Comparison of ENCODE assay signal across 12 cellular contexts in the genomic region with DNA sequence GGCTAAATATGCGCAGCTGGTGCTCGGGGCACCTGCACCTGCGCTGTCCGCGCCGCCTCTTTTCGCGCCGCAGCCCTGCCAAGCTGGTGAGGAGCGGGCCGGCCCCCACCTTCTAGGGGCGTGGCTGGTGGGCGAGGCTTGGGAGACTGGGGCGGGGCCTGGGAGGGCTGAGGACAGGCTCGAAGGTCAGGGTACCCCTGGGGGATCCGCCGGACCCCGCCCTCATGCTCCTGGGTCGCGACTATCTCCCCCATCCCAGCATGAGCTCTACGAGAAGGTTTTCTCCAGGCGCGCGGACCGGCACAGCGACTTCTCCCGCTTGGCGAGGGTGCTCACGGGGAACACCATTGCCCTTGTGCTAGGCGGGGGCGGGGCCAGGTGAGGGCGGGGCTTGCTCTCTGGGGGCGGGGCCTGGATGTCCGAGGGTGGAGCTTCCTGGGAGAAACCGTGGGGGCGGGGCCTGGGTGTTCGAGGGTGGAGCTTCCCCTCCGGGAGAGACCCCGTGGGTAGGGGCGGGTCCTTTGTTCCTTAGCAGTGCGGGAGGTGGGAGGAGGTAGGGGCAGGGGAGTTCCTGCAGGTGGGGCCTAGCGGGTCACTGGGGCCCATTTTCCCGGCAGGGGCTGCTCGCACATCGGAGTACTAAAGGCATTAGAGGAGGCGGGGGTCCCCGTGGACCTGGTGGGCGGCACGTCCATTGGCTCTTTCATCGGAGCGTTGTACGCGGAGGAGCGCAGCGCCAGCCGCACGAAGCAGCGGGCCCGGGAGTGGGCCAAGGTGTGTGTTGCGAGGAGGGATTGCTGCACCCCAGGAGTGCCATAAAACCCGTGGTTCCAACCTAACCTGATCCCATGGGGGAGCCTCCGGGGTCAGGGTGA. TPM values are rescaled to one million over a fixed set of nuclear protein-coding genes. Genes with fewer than 3 reads are reported as not detected.
A peak's percentile ranks its signal among the peaks of the same experiment; 100 is the strongest.
DNase-seq lines count a peak whose midpoint lies in the region; ATAC-seq, FAIRE-seq and TF ChIP-seq lines count a peak whose summit lies in the region.
"Had no signal": no experiment of that assay in that cellular context is flagged by ENCODE, and none has a peak within 500 bp of the region (broad histone marks: within the 10 kb centered on the region; RNA-seq: fewer than 3 reads in every experiment).

No MANE protein-coding gene starts in this region.

- no peak overlapping the region for H2BK15ac ChIP-seq in H1 (ENCODE audit: low read length)

- TF ChIP-seq CTCF in SK-N-SH (IDR thresholded peaks at IDR 0.05), result no peak
- TF ChIP-seq CTCF in H1 (IDR thresholded peaks at IDR 0.05; ENCODE audit: control extremely low read depth in 1 of 3, insufficient read depth in 1 of 3, low read depth in 1 of 3, low read length in 3 of 3), result no peak
- no peak for TF ChIP-seq CTCF in gastroesophageal sphincter (IDR thresholded peaks at IDR 0.05)

- 96% methylated on average over 35 of the region's 62 CpGs for WGBS in SK-N-SH (ENCODE audit: low lambda C conversion rate)
- 72% methylated on average over 28 of the region's 62 CpGs; no CpG with 5 or more reads in 1 of the 2 experiments for WGBS in H1 (ENCODE audit: extremely low coverage in 1 of 2, insufficient coverage in 1 of 2, insufficient read length in 1 of 2, insufficient replicate concordance in 2 of 2, low coverage in 1 of 2, low lambda C conversion rate in 2 of 2, missing lambda C conversion rate in 1 of 2), 2 experiments
- no CpG with 5 or more reads among the region's 62 CpGs for WGBS in gastroesophageal sphincter (ENCODE audit: low coverage in 1 of 2), 2 donors

- H3K14ac ChIP-seq in H1 (ENCODE audit: insufficient read length), result no peak overlapping the region

- CTCF ChIA-PET in SK-N-SH (lab: Yijun Ruan, JAX) (interaction anchor here (1.2 to 2.7 kb wide), 3 partner anchors 13 to 126 kb away, joined by 3 to 19 read pairs (median 5); partner anchors contain the start of gene TRAPPC5), H1 (lab: Charles Lee; ENCODE audit: partially characterized antibody) (interaction anchor here (0.7 to 1.3 kb wide), 6 partner anchors 11 to 314 kb away, joined by 3 to 5 read pairs (median 4); partner anchors contain the start of gene ZNF358)

- H3K4me2 ChIP-seq in SK-N-SH (no peak overlapping the region), Karpas-422 (ENCODE audit: low read depth, low read length, poor library complexity, severe bottlenecking) (no peak overlapping the region), H1 (ENCODE audit: insufficient read depth in 1 of 2, low read depth in 2 of 2, low read length in 2 of 2) (peak overlapping the region; percentile 47 to 59)

- H3K79me2 ChIP-seq in SK-N-SH (ENCODE audit: insufficient read depth) (no peaks in the 10 kb centered on the region), Karpas-422 (ENCODE audit: low read length) (no peaks in the 10 kb centered on the region), H1 (ENCODE audit: control insufficient read depth in 1 of 2, insufficient read depth in 2 of 2, low read length in 2 of 2) (no peaks in the 10 kb centered on the region)

- H3K27me3 ChIP-seq in SK-N-SH (ENCODE audit: insufficient read depth) (no peaks in the 10 kb centered on the region), Karpas-422 (ENCODE audit: low read length) (no peaks in the 10 kb centered on the region), H1 (replicated peaks in 1 of 4; ENCODE audit: control insufficient read depth in 3 of 4, extremely low read depth in 1 of 4, insufficient read depth in 3 of 4, low read length in 3 of 4) (no peaks in the 10 kb centered on the region), gastroesophageal sphincter (no peaks in the 10 kb centered on the region)

- peak overlapping the region; percentile 87 for H3K18ac ChIP-seq in H1 (ENCODE audit: extremely low read depth, low read length)

- peak overlapping the region; percentile 87 for H4K5ac ChIP-seq in H1 (ENCODE audit: insufficient read length, low read depth, low read length)

- no peaks in the 10 kb centered on the region for H3K79me1 ChIP-seq in H1 (ENCODE audit: low read depth, low read length)

- POLR2A ChIA-PET in SK-N-SH (lab: Yijun Ruan, JAX), result no interaction called here
- POLR2A ChIA-PET in H1 (lab: Charles Lee; ENCODE audit: partially characterized antibody), result interaction anchor here (0.6 to 1.8 kb wide), 10 partner anchors 10 to 74 kb away, joined by 3 to 8 read pairs (median 3); partner anchors contain the start of genes CAMSAP3, PET100, PNPLA6 and XAB2

- no peak overlapping the region for H2AFZ ChIP-seq in SK-N-SH (ENCODE audit: low read depth)
- H2AFZ ChIP-seq in Karpas-422 (ENCODE audit: low read length), result no peak overlapping the region
- no peak overlapping the region for H2AFZ ChIP-seq in H1 (ENCODE audit: low read length)

- DNase-seq in SK-N-SH (peak; percentile 91), Karpas-422 (peak; percentile 60), H1 (ENCODE audit: low read depth in 1 of 2, low spot score in 2 of 2) (peak; percentile 73 to 95), SKM-1 (lab: John Stamatoyannopoulos, UW; ENCODE audit: unreplicated experiment) (no peak)
- peak; percentile 25 to 27 for DNase-seq in stimulated activated CD4-positive, alpha-beta T cell treated with anti-CD3 and anti-CD28 coated beads, Interleukin-15, amount 100 ng/mL, for 48 hours (ENCODE audit: low read depth in 2 of 2)
- no peak for DNase-seq in NK-92 treated with Interleukin-12 subunit alpha and Interleukin-12 subunit beta, amount 100 ng/mL, for 24 hours (lab: John Stamatoyannopoulos, UW)
- DNase-seq: activated gamma-delta T cell, NCI-H1092 treated with DMSO at 0.1 percent for 48 hours had no signal

- H4K20me1 ChIP-seq in SK-N-SH (ENCODE audit: insufficient read depth), result no peaks in the 10 kb centered on the region
- H4K20me1 ChIP-seq in Karpas-422 (ENCODE audit: insufficient read depth, low read depth, low read length), result no peaks in the 10 kb centered on the region
- peaks cover 0 to 10% of the 10 kb centered on the region in 2 experiments for H4K20me1 ChIP-seq in H1 (replicated peaks in 1 of 2; ENCODE audit: control insufficient read depth in 1 of 2, insufficient read depth in 2 of 2, low read length in 2 of 2)

- no peaks in the 10 kb centered on the region for H3F3A ChIP-seq in SK-N-SH (replicated peaks; ENCODE audit: insufficient read depth)

- H2BK120ac ChIP-seq in H1 (replicated peaks; ENCODE audit: low read depth, low read length), result no peak overlapping the region

- no peak for FAIRE-seq in H1 (lab: Jason Lieb, UNC)
- FAIRE-seq: G401.6 had no signal

- no peak for TF ChIP-seq RAD21 in SK-N-SH (IDR thresholded peaks at IDR 0.05; ENCODE audit: low read length)
- TF ChIP-seq RAD21 in H1 (IDR thresholded peaks at IDR 0.05 in 1 of 2, conservative IDR thresholded peaks at IDR 0.05 in 1 of 2; ENCODE audit: low read depth in 2 of 2, low read length in 2 of 2), result no peak

- H3K9me3 ChIP-seq in SK-N-SH (no peaks in the 10 kb centered on the region), Karpas-422 (ENCODE audit: low read length) (no peaks in the 10 kb centered on the region), H1 (ENCODE audit: insufficient read depth in 2 of 2, low read depth in 1 of 2, low read length in 1 of 2) (no peaks in the 10 kb centered on the region), gastroesophageal sphincter (no peaks in the 10 kb centered on the region)

- TF ChIP-seq EP300 in SK-N-SH (IDR thresholded peaks at IDR 0.05; ENCODE audit: borderline replicate concordance in 1 of 2, low read depth in 1 of 2, low read length in 1 of 2) (no peak), H1 (IDR thresholded peaks at IDR 0.05; ENCODE audit: borderline replicate concordance in 1 of 2, low read depth in 2 of 2, low read length in 2 of 2) (no peak), gastroesophageal sphincter (IDR thresholded peaks at IDR 0.05) (no peak)

- TF ChIP-seq POLR2A in H1 (IDR thresholded peaks at IDR 0.05; ENCODE audit: control extremely low read depth in 1 of 2, low read depth in 2 of 2, low read length in 2 of 2), result 0 out of 3 replicates have a peak, but pooled peaks of 1 of the 2 experiments have one; percentile 35
- TF ChIP-seq POLR2A in gastroesophageal sphincter (IDR thresholded peaks at IDR 0.05), result no peak

- ATAC-seq in SK-N-SH treated with all-trans-retinoic acid at 6 μM for 48 hours (no peak), gastroesophageal sphincter (no peak)

- no peak overlapping the region for H2BK12ac ChIP-seq in H1 (ENCODE audit: low read depth, low read length)

- H3K36me3 ChIP-seq in SK-N-SH (replicated peaks in 1 of 2; ENCODE audit: control insufficient read depth in 1 of 2, insufficient read depth in 2 of 2, low read length in 1 of 2) (peaks cover 35 to 41% of the 10 kb centered on the region in 2 experiments), Karpas-422 (ENCODE audit: insufficient read depth, low read length) (peaks cover 13% of the 10 kb centered on the region), H1 (ENCODE audit: control insufficient read depth in 2 of 4, insufficient read depth in 4 of 4, low read length in 3 of 4) (peaks cover 10 to 34% (median 21%) of the 10 kb centered on the region in 4 experiments), gastroesophageal sphincter (peaks cover 0 to 88% of the 10 kb centered on the region in 2 donors)

- H3K4me3 ChIP-seq in SK-N-SH (ENCODE audit: low read depth in 2 of 2, low read length in 1 of 2) (no peak overlapping the region), Karpas-422 (ENCODE audit: low read length) (no peak overlapping the region), H1 (ENCODE audit: extremely low read depth in 1 of 4, insufficient read depth in 2 of 4, low read depth in 3 of 4, low read length in 4 of 4) (peak overlapping the region in 3 of 4 experiments; percentile 10 to 56 (median 55); a peak in 5 of 8 replicates), gastroesophageal sphincter (no peak overlapping the region)

- H3K9ac ChIP-seq in SK-N-SH (no peak overlapping the region), Karpas-422 (ENCODE audit: low read length) (no peak overlapping the region), H1 (replicated peaks in 1 of 4; ENCODE audit: extremely low read depth in 1 of 4, low read depth in 3 of 4, low read length in 3 of 4) (no peak overlapping the region; a peak in 1 of 7 replicates)

- H3K56ac ChIP-seq in H1 (replicated peaks; ENCODE audit: insufficient read length, low read depth, low read length), result no peak overlapping the region

- H2BK20ac ChIP-seq in H1 (ENCODE audit: low read length), result no peak overlapping the region

- no peak overlapping the region; the same call in 1 of the 2 replicates for H2BK5ac ChIP-seq in H1 (ENCODE audit: low read depth, low read length)

- peak overlapping the region; percentile 46; the same call in 1 of the 2 replicates for H4K8ac ChIP-seq in H1 (ENCODE audit: extremely low read depth, insufficient read depth, low read length)

- H2AK5ac ChIP-seq in H1 (ENCODE audit: low read depth, low read length), result no peak overlapping the region

- H3K27ac ChIP-seq in SK-N-SH (ENCODE audit: low read depth in 2 of 2, low read length in 1 of 2) (no peak overlapping the region), Karpas-422 (ENCODE audit: low read length) (no peak overlapping the region), H1 (ENCODE audit: low read depth, low read length) (no peak overlapping the region), gastroesophageal sphincter (no peak overlapping the region)

- no peak overlapping the region for H3K23ac ChIP-seq in H1 (ENCODE audit: insufficient read length)

- no peaks in the 10 kb centered on the region; a peak in 1 of 4 replicates for H3K4me1 ChIP-seq in SK-N-SH (ENCODE audit: control insufficient read depth in 1 of 2, insufficient read depth in 2 of 2, low read depth in 1 of 2, low read length in 1 of 2)
- H3K4me1 ChIP-seq in Karpas-422 (ENCODE audit: low read length), result no peaks in the 10 kb centered on the region
- peaks cover 0 to 11% (median 7%) of the 10 kb centered on the region in 4 experiments; a peak in 5 of 7 replicates for H3K4me1 ChIP-seq in H1 (replicated peaks in 1 of 4; ENCODE audit: control insufficient read depth in 3 of 4, insufficient read depth in 4 of 4, low read length in 3 of 4)
- peaks cover 0 to 16% (median 0%) of the 10 kb centered on the region in 3 donors for H3K4me1 ChIP-seq in gastroesophageal sphincter

- no peak overlapping the region for H4K91ac ChIP-seq in H1 (replicated peaks; ENCODE audit: insufficient read length, low read length)

- no peak overlapping the region for H3K4ac ChIP-seq in H1 (replicated peaks; ENCODE audit: insufficient read length, low read depth, low read length)

- H3K23me2 ChIP-seq in H1 (ENCODE audit: low read depth, low read length), result peaks cover 2% of the 10 kb centered on the region; the same call in 1 of the 2 replicates

- no peaks in the 10 kb centered on the region for H3K9me2 ChIP-seq in SK-N-SH
- H3K9me2 ChIP-seq in Karpas-422 (replicated peaks; ENCODE audit: insufficient read depth, low read length), result no peaks in the 10 kb centered on the region

RNA-seq across cellular contexts. Expression of gene PNPLA6, which starts 19.7 kb away (rescaled TPM):
- polyA plus RNA-seq in SK-N-SH (2012; rRNA removed), result 40.5 and 90.5 TPM in 2 replicates
- 24.6 and 35.9 TPM in 2 replicates for polyA plus RNA-seq in SK-N-SH (2012; cell fraction: cytosol; rRNA removed)
- 203 and 312 TPM in 2 replicates for polyA plus RNA-seq in SK-N-SH (2012; cell fraction: nucleus; rRNA removed)
- 65.8 and 121 TPM in 2 replicates for total RNA-seq in Karpas-422 (2014; rRNA removed; shearing (Covaris generic); ENCODE audit: low replicate concordance)
- total RNA-seq in H1 (2021; fragmentation: NEBNext Ultra II Directional; extraction: Animal tissue kit (Norgen Biotek cat#: 25700)), result 121 and 123 TPM in 2 replicates
- polyA plus RNA-seq in H1 (2011; rRNA removed), result 55.1 and 121 TPM in 2 replicates
- 59.0 TPM for polyA plus RNA-seq in H1 (2011; cell fraction: cytosol; rRNA removed)
- polyA plus RNA-seq in H1 (2011; cell fraction: nucleus; rRNA removed), result 207 TPM
- polyA plus RNA-seq in H1 (2012, experiment 1 of 2), result 77.9 to 117 TPM (median 110 TPM) in 4 replicates
- polyA plus RNA-seq in H1 (2012, experiment 2 of 2), result 119 TPM
- 101 TPM for polyA plus RNA-seq in H1 (2013, experiment 1 of 2)
- polyA plus RNA-seq in H1 (2013, experiment 2 of 2), result 100 TPM
- 48.4 and 57.9 TPM in 2 replicates for polyA minus RNA-seq in H1 (2011; rRNA and poly(A)+ RNA removed)
- polyA minus RNA-seq in H1 (2011; cell fraction: cytosol; rRNA and poly(A)+ RNA removed), result 93.0 TPM
- 92.4 TPM for polyA minus RNA-seq in H1 (2011; cell fraction: nucleus; rRNA and poly(A)+ RNA removed)
- total RNA-seq in gastroesophageal sphincter, result 100 to 1,000 TPM in 1 of 4 donors, 10 to 100 TPM in 3; 54.9 to 111 (median 75.2) TPM

RNA-seq across cellular contexts. Expression of gene MCOLN1, which starts 32.8 kb away (rescaled TPM):
- 28.4 and 28.9 TPM in 2 replicates for polyA plus RNA-seq in SK-N-SH (2012; rRNA removed)
- polyA plus RNA-seq in SK-N-SH (2012; cell fraction: cytosol; rRNA removed), result 10.6 and 12.9 TPM in 2 replicates
- polyA plus RNA-seq in SK-N-SH (2012; cell fraction: nucleus; rRNA removed), result 65.9 and 69.2 TPM in 2 replicates
- 1.9 and 3.9 TPM in 2 replicates for total RNA-seq in Karpas-422 (2014; rRNA removed; shearing (Covaris generic); ENCODE audit: low replicate concordance)
- total RNA-seq in H1 (2021; fragmentation: NEBNext Ultra II Directional; extraction: Animal tissue kit (Norgen Biotek cat#: 25700)), result 15.8 and 19.1 TPM in 2 replicates
- polyA plus RNA-seq in H1 (2011; rRNA removed), result 40.0 and 42.8 TPM in 2 replicates
- polyA plus RNA-seq in H1 (2011; cell fraction: cytosol; rRNA removed), result 26.0 TPM
- polyA plus RNA-seq in H1 (2011; cell fraction: nucleus; rRNA removed), result 71.1 TPM
- polyA plus RNA-seq in H1 (2012, experiment 1 of 2), result 16.2 to 22.1 TPM (median 19.4 TPM) in 4 replicates
- 24.5 TPM for polyA plus RNA-seq in H1 (2012, experiment 2 of 2)
- polyA plus RNA-seq in H1 (2013, experiment 1 of 2), result 18.1 TPM
- polyA plus RNA-seq in H1 (2013, experiment 2 of 2), result 18.1 TPM
- polyA minus RNA-seq in H1 (2011; rRNA and poly(A)+ RNA removed), result 32.4 and 35.1 TPM in 2 replicates
- polyA minus RNA-seq in H1 (2011; cell fraction: cytosol; rRNA and poly(A)+ RNA removed), result 19.8 TPM
- 22.5 TPM for polyA minus RNA-seq in H1 (2011; cell fraction: nucleus; rRNA and poly(A)+ RNA removed)
- 10 to 100 TPM in 3 of 4 donors, 1 to 10 TPM in 1; 7.4 to 18.4 (median 17.5) TPM for total RNA-seq in gastroesophageal sphincter

RNA-seq across cellular contexts. Expression of gene ZNF358, which starts 39.3 kb away (rescaled TPM):
- 29.7 and 49.3 TPM in 2 replicates for polyA plus RNA-seq in SK-N-SH (2012; rRNA removed)
- polyA plus RNA-seq in SK-N-SH (2012; cell fraction: cytosol; rRNA removed), result 21.6 and 32.0 TPM in 2 replicates
- 28.1 and 53.6 TPM in 2 replicates for polyA plus RNA-seq in SK-N-SH (2012; cell fraction: nucleus; rRNA removed)
- not detected in 2 replicates for total RNA-seq in Karpas-422 (2014; rRNA removed; shearing (Covaris generic); ENCODE audit: low replicate concordance)
- 40.0 and 44.0 TPM in 2 replicates for total RNA-seq in H1 (2021; fragmentation: NEBNext Ultra II Directional; extraction: Animal tissue kit (Norgen Biotek cat#: 25700))
- 60.3 and 117 TPM in 2 replicates for polyA plus RNA-seq in H1 (2011; rRNA removed)
- 39.7 TPM for polyA plus RNA-seq in H1 (2011; cell fraction: cytosol; rRNA removed)
- polyA plus RNA-seq in H1 (2011; cell fraction: nucleus; rRNA removed), result 48.1 TPM
- polyA plus RNA-seq in H1 (2012, experiment 1 of 2), result 34.2 to 38.8 TPM (median 38.1 TPM) in 4 replicates
- polyA plus RNA-seq in H1 (2012, experiment 2 of 2), result 37.1 TPM
- polyA plus RNA-seq in H1 (2013, experiment 1 of 2), result 43.9 TPM
- 44.5 TPM for polyA plus RNA-seq in H1 (2013, experiment 2 of 2)
- polyA minus RNA-seq in H1 (2011; rRNA and poly(A)+ RNA removed), result 15.6 and 24.3 TPM in 2 replicates
- 34.9 TPM for polyA minus RNA-seq in H1 (2011; cell fraction: cytosol; rRNA and poly(A)+ RNA removed)
- 19.2 TPM for polyA minus RNA-seq in H1 (2011; cell fraction: nucleus; rRNA and poly(A)+ RNA removed)
- total RNA-seq in gastroesophageal sphincter, result 100 to 1,000 TPM in 2 of 4 donors, 10 to 100 TPM in 2; 63.9 to 153 (median 98.7) TPM

RNA-seq across cellular contexts. Expression of gene CAMSAP3, which starts 40.4 kb away (rescaled TPM):
- 0.05 and 0.08 TPM in 2 replicates for polyA plus RNA-seq in SK-N-SH (2012; rRNA removed)
- polyA plus RNA-seq in SK-N-SH (2012; cell fraction: cytosol; rRNA removed), result 0.09 and 0.21 TPM in 2 replicates
- polyA plus RNA-seq in SK-N-SH (2012; cell fraction: nucleus; rRNA removed), result 0.37 and 1.0 TPM in 2 replicates
- 0.36 TPM in 1 of 2 replicates, not detected in the other for total RNA-seq in Karpas-422 (2014; rRNA removed; shearing (Covaris generic); ENCODE audit: low replicate concordance)
- 30.4 and 32.5 TPM in 2 replicates for total RNA-seq in H1 (2021; fragmentation: NEBNext Ultra II Directional; extraction: Animal tissue kit (Norgen Biotek cat#: 25700))
- 11.4 and 19.6 TPM in 2 replicates for polyA plus RNA-seq in H1 (2011; rRNA removed)
- 12.9 TPM for polyA plus RNA-seq in H1 (2011; cell fraction: cytosol; rRNA removed)
- polyA plus RNA-seq in H1 (2011; cell fraction: nucleus; rRNA removed), result 69.2 TPM
- polyA plus RNA-seq in H1 (2012, experiment 1 of 2), result 18.4 to 30.0 TPM (median 24.6 TPM) in 4 replicates
- 25.6 TPM for polyA plus RNA-seq in H1 (2012, experiment 2 of 2)
- polyA plus RNA-seq in H1 (2013, experiment 1 of 2), result 19.2 TPM
- 17.8 TPM for polyA plus RNA-seq in H1 (2013, experiment 2 of 2)
- 5.0 and 7.4 TPM in 2 replicates for polyA minus RNA-seq in H1 (2011; rRNA and poly(A)+ RNA removed)
- polyA minus RNA-seq in H1 (2011; cell fraction: cytosol; rRNA and poly(A)+ RNA removed), result 10.3 TPM
- 13.5 TPM for polyA minus RNA-seq in H1 (2011; cell fraction: nucleus; rRNA and poly(A)+ RNA removed)
- 1 to 10 TPM in 1 of 4 donors, under 1 TPM in 1, not detected in 2; 0.46 to 2.1 TPM for total RNA-seq in gastroesophageal sphincter
- total RNA-seq: posterior vena cava had no signal

Comparison
In these comparisons a context has a peak if more than half of its experiments do, and no peak if none do; other contexts are left out.
1. DNase-seq: peak in SK-N-SH (single experiment), Karpas-422 (single experiment), H1 (2 of 2) and stimulated activated CD4-positive, alpha-beta T cell treated with anti-CD3 and anti-CD28 coated beads, Interleukin-15, amount 100 ng/mL, for 48 hours (2 of 2); none in NK-92 treated with Interleukin-12 subunit alpha and Interleukin-12 subunit beta, amount 100 ng/mL, for 24 hours (single experiment) and SKM-1 (single experiment).
2. H3K4me2 ChIP-seq: peak in H1 (2 of 2); none in SK-N-SH (single experiment) and Karpas-422 (single experiment).
3. H3K4me3 ChIP-seq: peak in H1 (3 of 4); none in SK-N-SH (0 of 2), Karpas-422 (single experiment) and gastroesophageal sphincter (0 of 2).
4. RNA of gene ZNF358, which starts 39.3 kb away (total RNA-seq): 63.9 to 153 TPM in gastroesophageal sphincter and 40.0 to 44.0 TPM in H1; not detected in Karpas-422; every median in the first group is over 10 times any median in the second.
5. Of the 17 proteins assayed by ChIP-seq in both H1 and SK-N-SH: peak only in H1: YY1; only in SK-N-SH: none; in both: none; in neither: 15; mixed calls (peak in some experiments, not most) for 1.